In the genomic region with DNA sequence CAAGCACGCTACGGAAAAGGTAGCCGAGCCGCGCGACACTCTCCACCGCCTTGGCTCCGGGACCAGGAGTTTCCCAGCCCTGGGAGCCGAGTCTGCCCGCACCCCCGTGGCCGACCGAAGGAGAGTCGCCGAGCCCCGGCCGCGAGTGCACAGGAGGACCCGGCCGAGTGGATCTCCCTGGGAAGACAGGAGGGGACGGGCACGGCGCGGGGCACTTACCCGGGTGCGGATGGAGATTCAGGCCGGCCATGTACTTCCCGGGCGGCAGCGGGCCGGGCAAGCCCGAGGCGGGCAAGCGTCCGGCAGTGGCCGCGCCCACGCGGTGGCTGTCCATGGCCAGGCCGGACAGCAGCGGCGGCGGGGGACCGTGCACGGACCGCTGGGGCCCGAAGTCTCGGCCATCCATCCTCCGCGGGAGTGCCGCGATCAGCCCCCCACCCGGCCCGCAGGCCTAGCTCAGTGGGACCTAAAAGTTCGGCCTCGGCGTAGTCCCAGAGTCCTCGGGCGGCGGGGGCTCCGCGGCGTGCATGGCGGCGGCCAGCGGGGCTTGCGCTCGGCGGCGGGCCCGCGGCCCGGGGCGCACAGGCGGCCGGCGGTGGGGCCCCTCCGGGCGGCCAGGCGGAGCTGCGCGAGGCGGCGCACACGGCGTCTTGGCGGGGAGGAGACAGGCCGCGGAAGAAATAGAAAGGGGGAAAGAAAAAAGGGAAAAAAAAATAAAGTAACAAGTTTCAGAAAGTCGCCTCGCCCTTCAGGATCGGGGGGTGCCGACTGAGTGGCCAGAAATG, we compare ENCODE assay signal across 8 cellular contexts. TPM values are rescaled to one million over a fixed set of nuclear protein-coding genes. Genes with fewer than 3 reads are reported as not detected.
DNase-seq lines count a peak whose midpoint lies in the region; ATAC-seq, FAIRE-seq and TF ChIP-seq lines count a peak whose summit lies in the region.

No MANE protein-coding gene starts in this region.

- no peaks in the 10 kb centered on the region for H3K9me1 ChIP-seq in endothelial cell of umbilical vein (replicated peaks; ENCODE audit: control insufficient read depth, extremely low read depth, insufficient read depth, low read length)

- ATAC-seq in natural killer cell = peak in 1 of 3 donors; percentile 20
- ATAC-seq in HG03432 (IDR thresholded peaks at IDR 0.05; ENCODE audit: unreplicated experiment) = no peak

- peaks cover 22 to 57% of the 10 kb centered on the region in 2 donors for H3K4me1 Mint-ChIP-seq in natural killer cell

- intact Hi-C loops in endothelial cell of umbilical vein (cut with micrococcal nuclease) (no loop called here), natural killer cell (cut with micrococcal nuclease) (no loop called here)

- H3K27ac ChIP-seq in RWPE1 (peak overlapping the region; percentile 100), endothelial cell of umbilical vein (ENCODE audit: insufficient read depth, low read depth, low read length) (peak overlapping the region; percentile 69)

- peak overlapping the region; percentile 91 for H3K9ac ChIP-seq in endothelial cell of umbilical vein (replicated peaks; ENCODE audit: extremely low read depth, insufficient read depth, low read length)

- in situ Hi-C loops in GM13976 (cut with MboI; ENCODE audit: low sequenced_read_pairs, unreplicated experiment) = no loop called here

- peak; percentile 53 for DNase-seq in GM13976 (ENCODE audit: low spot score)
- DNase-seq in RWPE1 (ENCODE audit: low spot score) = no peak
- DNase-seq in endothelial cell of umbilical vein (ENCODE audit: low read depth, low spot score) = peak; percentile 28
- DNase-seq in natural killer cell = no peak
- DNase-seq in H54 (ENCODE audit: insufficient read length, low spot score) = no peak
- DNase-seq in NCI-H187 treated with DMSO at 0.1 percent for 48 hours (lab: John Stamatoyannopoulos, UW) = no peak
- DNase-seq in central memory CD4-positive, alpha-beta T cell = no peak

- TF ChIP-seq CTCF in GM13976 (IDR thresholded peaks at IDR 0.05; ENCODE audit: borderline replicate concordance, control extremely low read depth, extremely low read depth, insufficient read depth, missing control alignments) = no peak
- no peak for TF ChIP-seq CTCF in RWPE1 (conservative IDR thresholded peaks at IDR 0.05; ENCODE audit: low read depth)
- TF ChIP-seq CTCF in endothelial cell of umbilical vein (IDR thresholded peaks at IDR 0.05; ENCODE audit: extremely low read depth in 1 of 2, insufficient read depth in 1 of 2, low read depth in 1 of 2, low read length in 2 of 2) = no peak
- no peak for TF ChIP-seq CTCF in natural killer cell (IDR thresholded peaks at IDR 0.05)

- FAIRE-seq in endothelial cell of umbilical vein (lab: Jason Lieb, UNC) (no peak), H54 (lab: Jason Lieb, UNC) (no peak)

- H3K4me2 ChIP-seq in endothelial cell of umbilical vein (ENCODE audit: insufficient read depth, low read length) = peak overlapping the region; percentile 66

- no TSS peak for BruUV-seq in endothelial cell of umbilical vein (replicated peaks; lab: Mats Ljungman, UMichigan)

- POLR2A ChIA-PET in RWPE1 (lab: Yijun Ruan, JAX; ENCODE audit: low non-redundant PET) (interaction anchor here (0.6 to 1.4 kb wide), 2 partner anchors 24 to 460 kb away, joined by 3 to 6 read pairs; no protein-coding TSS in a partner anchor), endothelial cell of umbilical vein (lab: Charles Lee) (no interaction called here)

- no peaks in the 10 kb centered on the region for H3K27me3 ChIP-seq in endothelial cell of umbilical vein (ENCODE audit: control insufficient read depth in 2 of 2, insufficient read depth in 2 of 2, low read length in 2 of 2)

- peaks cover 9% of the 10 kb centered on the region for H3K4me1 ChIP-seq in endothelial cell of umbilical vein (ENCODE audit: control insufficient read depth, extremely low read depth, insufficient read depth, low read length)

- H3K27ac Mint-ChIP-seq in natural killer cell = peak overlapping the region in 1 of 2 donors; percentile 73

- H3K9me3 ChIP-seq in endothelial cell of umbilical vein (replicated peaks; ENCODE audit: control insufficient read depth, insufficient read depth, low read length) = no peaks in the 10 kb centered on the region

- H3K9me3 Mint-ChIP-seq in natural killer cell = no peaks in the 10 kb centered on the region

- H3K79me2 ChIP-seq in endothelial cell of umbilical vein (ENCODE audit: control insufficient read depth, insufficient read depth, low read length) = peaks cover 75% of the 10 kb centered on the region

- no peak overlapping the region for H2AFZ ChIP-seq in endothelial cell of umbilical vein (ENCODE audit: low read depth, low read length)

- no peaks in the 10 kb centered on the region for H3K36me3 Mint-ChIP-seq in natural killer cell

- H4K20me1 ChIP-seq in endothelial cell of umbilical vein (replicated peaks; ENCODE audit: control insufficient read depth, extremely low read depth, insufficient read depth, low read length) = peaks cover 3% of the 10 kb centered on the region

- H3K27me3 Mint-ChIP-seq in natural killer cell (ENCODE audit: low read depth in 2 of 2) = peaks cover 35 to 54% of the 10 kb centered on the region in 2 donors

- TF ChIP-seq POLR2A in endothelial cell of umbilical vein (IDR thresholded peaks at IDR 0.05; ENCODE audit: low read depth, low read length) (no peak), H54 (IDR thresholded peaks at IDR 0.05; ENCODE audit: low read depth, low read length) (no peak)

- peak overlapping the region; percentile 87 to 89 (median 88) for H3K4me3 ChIP-seq in endothelial cell of umbilical vein (replicated peaks in 1 of 3; ENCODE audit: insufficient read depth in 1 of 3, low read depth in 1 of 3, low read length in 3 of 3)

- peaks cover 0 to 2% of the 10 kb centered on the region in 2 experiments for H3K36me3 ChIP-seq in endothelial cell of umbilical vein (ENCODE audit: control insufficient read depth in 2 of 2, extremely low read depth in 1 of 2, insufficient read depth in 2 of 2, low read length in 2 of 2)

- dilution Hi-C loops in endothelial cell of umbilical vein (cut with MboI; ENCODE audit: extremely low pct_ligation_motif_present, low sequenced_read_pairs) = no loop called here

- H3K4me3 Mint-ChIP-seq in natural killer cell = peak overlapping the region; percentile 80

- CTCF ChIA-PET in RWPE1 (lab: Yijun Ruan, JAX) = interaction anchor here (0.6 to 2.8 kb wide), 3 partner anchors 9 to 73 kb away, joined by 3 to 17 read pairs (median 3); no protein-coding TSS in a partner anchor
- CTCF ChIA-PET in endothelial cell of umbilical vein (lab: Charles Lee) = no interaction called here

TF ChIP-seq in endothelial cell of umbilical vein, 7 proteins besides CTCF, POLR2A, EP300 and RAD21:
- TF ChIP-seq JUN (IDR thresholded peaks at IDR 0.05; ENCODE audit: borderline replicate concordance, insufficient read depth, insufficient read length, low read depth) (no peak), EZH2 (IDR thresholded peaks at IDR 0.05; ENCODE audit: borderline replicate concordance, low read depth, low read length, severe bottlenecking) (no peak), POLR2AphosphoS5 (IDR thresholded peaks at IDR 0.05; ENCODE audit: insufficient read depth, low read depth, low read length) (peak; percentile 10)

RNA-seq across cellular contexts. Expression of gene TNRC18, which starts 2.6 kb away (rescaled TPM):
- total RNA-seq in endothelial cell of umbilical vein (64.6 and 65.0 TPM in 2 replicates), natural killer cell (100 to 1,000 TPM; 111 to 127 (median 124) TPM)
- polyA plus RNA-seq in endothelial cell of umbilical vein = 14.8 and 16.8 TPM in 2 replicates
- 15.2 and 20.7 TPM in 2 replicates for polyA plus RNA-seq in endothelial cell of umbilical vein (2011; cell fraction: cytosol; rRNA removed)
- polyA plus RNA-seq in endothelial cell of umbilical vein (2011; cell fraction: nucleus; rRNA removed) = 44.0 and 48.9 TPM in 2 replicates
- 25.5 and 34.3 TPM in 2 replicates for polyA plus RNA-seq in endothelial cell of umbilical vein (2012)
- 25.8 and 35.4 TPM in 2 replicates for polyA minus RNA-seq in endothelial cell of umbilical vein
- polyA minus RNA-seq in endothelial cell of umbilical vein (2011; cell fraction: cytosol; rRNA and poly(A)+ RNA removed) = 31.4 TPM
- polyA minus RNA-seq in endothelial cell of umbilical vein (2011; cell fraction: nucleus; rRNA and poly(A)+ RNA removed) = 25.3 and 40.1 TPM in 2 replicates

Comparison
In these comparisons a context has a peak if more than half of its experiments do, and no peak if none do; other contexts are left out.
1. DNase-seq: peak in GM13976 (single experiment) and endothelial cell of umbilical vein (single experiment); none in RWPE1 (single experiment), natural killer cell (single experiment), H54 (single experiment), NCI-H187 treated with DMSO at 0.1 percent for 48 hours (single experiment) and central memory CD4-positive, alpha-beta T cell (single experiment).